Comparison of ENCODE assay signal across 8 cellular contexts in genomic region chr2:46857871-46858696, GRCh38. TPM values are rescaled to one million over a fixed set of nuclear protein-coding genes. Genes with fewer than 3 reads are reported as not detected.
A peak's percentile ranks its signal among the peaks of the same experiment; 100 is the strongest.
DNase-seq lines count a peak whose midpoint lies in the region; ATAC-seq, FAIRE-seq and TF ChIP-seq lines count a peak whose summit lies in the region.
"Had no signal": no experiment of that assay in that cellular context is flagged by ENCODE, and none has a peak within 500 bp of the region (broad histone marks: within the 10 kb centered on the region; RNA-seq: fewer than 3 reads in every experiment).

No MANE protein-coding gene starts in this region.

- H3K4me1 ChIP-seq in HCT116 (ENCODE audit: control insufficient read depth in 1 of 2, insufficient read depth in 2 of 2, low read length in 2 of 2) (peaks cover 29 to 54% of the 10 kb centered on the region in 2 experiments), tibial artery (peaks cover 0 to 60% (median 38%) of the 10 kb centered on the region in 4 donors)

- H3K27me3 ChIP-seq in HCT116 (ENCODE audit: insufficient read depth, low read length), result no peaks in the 10 kb centered on the region
- no peaks in the 10 kb centered on the region for H3K27me3 ChIP-seq in tibial artery

- TF ChIP-seq RAD21 in HCT116 (IDR thresholded peaks at IDR 0.05; ENCODE audit: low read depth), result no peak

- H3K9me3 ChIP-seq in HCT116 (ENCODE audit: control insufficient read depth in 1 of 2, insufficient read depth in 1 of 2, low read depth in 1 of 2, low read length in 2 of 2), result no peaks in the 10 kb centered on the region
- no peaks in the 10 kb centered on the region for H3K9me3 ChIP-seq in tibial artery

- no peak for TF ChIP-seq POLR2A in HCT116 (IDR thresholded peaks at IDR 0.05; ENCODE audit: borderline replicate concordance, extremely low read depth, insufficient read depth, insufficient read length)

- peak overlapping the region; percentile 10; the same call in 1 of the 2 replicates for H3K4me2 ChIP-seq in HCT116 (ENCODE audit: low read length)

- H4K20me1 ChIP-seq in HCT116 (ENCODE audit: insufficient read depth), result no peaks in the 10 kb centered on the region

- no peak for FAIRE-seq in GM19239 (lab: Jason Lieb, UNC)

- H2AFZ ChIP-seq in HCT116 (ENCODE audit: low read depth, low read length, poor library complexity, severe bottlenecking), result no peak overlapping the region

- H3K27ac ChIP-seq in HCT116 (ENCODE audit: low read depth, low read length), result no peak overlapping the region
- peak overlapping the region; percentile 78 to 84 for H3K27ac ChIP-seq in tibial artery

- intact Hi-C loops in HCT116 (cut with micrococcal nuclease) (no loop called here), tibial artery (cut with DNase I; ENCODE audit: low total_unique reads) (loop anchor here (5.0 kb wide), 1 partner anchor 46 kb away; no protein-coding TSS in a partner anchor)

- DNase-seq in HCT116 (ENCODE audit: low read depth, low spot score) (no peak), astrocyte of the hippocampus (ENCODE audit: low read depth, low spot score) (peak; percentile 92), kidney glomerular epithelial cell (lab: John Stamatoyannopoulos, UW) (peak; percentile 44), tibial artery (no peak), NCI-H2171 treated with DMSO at 0.1 percent for 48 hours (lab: John Stamatoyannopoulos, UW) (no peak), GM19239 (ENCODE audit: insufficient read length, low spot score) (no peak)
- no peak for DNase-seq in central memory CD4-positive, alpha-beta T cell
- DNase-seq: NCI-H446 treated with DMSO at 0.1 percent for 48 hours had no signal

- H3K9me2 ChIP-seq in HCT116 (ENCODE audit: insufficient read depth), result no peaks in the 10 kb centered on the region; the same call in 1 of the 2 replicates

- no peaks in the 10 kb centered on the region for H3K36me3 ChIP-seq in HCT116 (ENCODE audit: control insufficient read depth in 1 of 2, insufficient read depth in 2 of 2, low read length in 2 of 2)
- no peaks in the 10 kb centered on the region for H3K36me3 ChIP-seq in tibial artery

- H3K4me3 ChIP-seq in HCT116 (replicated peaks in 1 of 2; ENCODE audit: low read depth in 1 of 2, low read length in 2 of 2), result no peak overlapping the region
- H3K4me3 ChIP-seq in tibial artery, result no peak overlapping the region

- no peaks in the 10 kb centered on the region for H3K79me2 ChIP-seq in HCT116 (ENCODE audit: insufficient read depth, low read length)

- CTCF ChIA-PET in HCT116 (lab: Charles Lee), result interaction anchor here (1.2 kb wide), 1 partner anchor 54 kb away, joined by 3 read pairs; no protein-coding TSS in a partner anchor

- no peak for ATAC-seq in HCT116

- POLR2A ChIA-PET in HCT116 (lab: Charles Lee), result no interaction called here

- RAD21 ChIA-PET in HCT116 (lab: Charles Lee; ENCODE audit: low non-redundant PET in 1 of 2, low total read pairs in 2 of 2, uncharacterized antibody in 2 of 2, unreplicated experiment in 2 of 2), result interaction anchor here in 1 of 2 experiments (0.7 kb wide), 1 partner anchor 54 kb away, joined by 6 read pairs; no protein-coding TSS in a partner anchor

- no TSS peak for BruUV-seq in HCT116 (replicated peaks; lab: Mats Ljungman, UMichigan)

- H3K9ac ChIP-seq in HCT116 (ENCODE audit: low read length), result no peak overlapping the region

- TF ChIP-seq CTCF in HCT116 (IDR thresholded peaks at IDR 0.05 in 2 of 3, conservative IDR thresholded peaks at IDR 0.05 in 1 of 3; ENCODE audit: borderline replicate concordance in 1 of 3, insufficient read depth in 1 of 3, low read depth in 2 of 3, low read length in 2 of 3) (no peak), tibial artery (IDR thresholded peaks at IDR 0.05) (no peak)

TF ChIP-seq in HCT116, 20 proteins besides CTCF, POLR2A, EP300 and RAD21:
- TF ChIP-seq EGR1 (IDR thresholded peaks at IDR 0.05; ENCODE audit: low read depth) (no peak), CBX3 (IDR thresholded peaks at IDR 0.05; ENCODE audit: low read depth) (no peak), FOSL1 (IDR thresholded peaks at IDR 0.05; ENCODE audit: low read depth) (no peak), EZH2phosphoT487 (IDR thresholded peaks at IDR 0.05; ENCODE audit: borderline replicate concordance) (no peak), ELF1 (IDR thresholded peaks at IDR 0.05; ENCODE audit: borderline replicate concordance, low read depth) (no peak), SRF (IDR thresholded peaks at IDR 0.05; ENCODE audit: low read depth) (no peak), POLR2AphosphoS5 (IDR thresholded peaks at IDR 0.05; ENCODE audit: low read depth, low read length) (no peak), TCF7L2 (IDR thresholded peaks at IDR 0.05; ENCODE audit: borderline replicate concordance, extremely low read depth, insufficient read depth, insufficient read length) (no peak), JUND (IDR thresholded peaks at IDR 0.05) (no peak), SP1 (IDR thresholded peaks at IDR 0.05; ENCODE audit: low read depth) (no peak), ZNF274 (IDR thresholded peaks at IDR 0.05; ENCODE audit: low read depth, low read length) (no peak), EZH2 (IDR thresholded peaks at IDR 0.05) (no peak)

RNA-seq across cellular contexts. Expression of gene MCFD2, which starts 57.5 kb away (rescaled TPM):
- 73.9 TPM for total RNA-seq in HCT116 (2021; ENCODE audit: unreplicated experiment)
- 57.7 and 60.5 TPM in 2 replicates for polyA plus RNA-seq in HCT116 (2012)

Comparison
In these comparisons a context has a peak if more than half of its experiments do, and no peak if none do; other contexts are left out.
1. DNase-seq: peak in astrocyte of the hippocampus (single experiment) and kidney glomerular epithelial cell (single experiment); none in HCT116 (single experiment), tibial artery (0 of 2), NCI-H2171 treated with DMSO at 0.1 percent for 48 hours (single experiment), GM19239 (single experiment) and central memory CD4-positive, alpha-beta T cell (single experiment).